1 cellular context compared by ENCODE assay signal in genomic region chr6:133590814-133591213, GRCh38.
TF ChIP-seq lines count a peak whose summit lies in the region.

No MANE protein-coding gene starts in this region.

TF ChIP-seq in HepG2, 621 proteins besides CTCF, POLR2A, EP300 and RAD21:
- TF ChIP-seq ZNF362 (CRISPR knock-in tag; IDR thresholded peaks at IDR 0.05; ENCODE audit: borderline replicate concordance) (no peak), MAFK (conservative IDR thresholded peaks at IDR 0.05 in 1 of 2, IDR thresholded peaks at IDR 0.05 in 1 of 2; ENCODE audit: low read length in 2 of 2) (peak; percentile 82 to 89), NFE2L2 (IDR thresholded peaks at IDR 0.05; ENCODE audit: low read length) (peak; percentile 78; the same call in 1 of the 2 replicates), MAFF (IDR thresholded peaks at IDR 0.05; ENCODE audit: low read depth, low read length) (peak; percentile 79)
